27 cellular contexts compared by ENCODE assay signal in genomic region chr17:78236362-78237127, GRCh38. TPM values are rescaled to one million over a fixed set of nuclear protein-coding genes. Genes with fewer than 3 reads are reported as not detected.
"Had no signal": no experiment of that assay in that cellular context is flagged by ENCODE, and none has a peak within 500 bp of the region (broad histone marks: within the 10 kb centered on the region; RNA-seq: fewer than 3 reads in every experiment).

No MANE protein-coding gene starts in this region.

- H3K9me3 ChIP-seq: body of pancreas, heart left ventricle, neutrophil had no signal

- H3K27ac ChIP-seq: body of pancreas, epithelial cell of prostate, heart left ventricle, neutrophil had no signal

- FAIRE-seq: TTC549 had no signal

- H3K4me1 ChIP-seq: body of pancreas had no signal

- H3K36me3 Mint-ChIP-seq: activated naive CD8-positive, alpha-beta T cell; mesothelial cell of epicardium; naive B cell had no signal

- H3K27ac Mint-ChIP-seq: activated B cell treated with CpG ODN at 0.5 μM for 24 hours; activated naive CD8-positive, alpha-beta T cell; activated T-cell treated with anti-CD3 and anti-CD28 coated beads, Interleukin-2, amount 50 U/mL, for 72 hours; naive B cell had no signal

- H3K4me3 Mint-ChIP-seq: activated B cell treated with CpG ODN at 0.5 μM for 24 hours; activated naive CD8-positive, alpha-beta T cell; activated T-cell treated with anti-CD3 and anti-CD28 coated beads, Interleukin-2, amount 50 U/mL, for 72 hours; effector memory CD8-positive, alpha-beta T cell; mesothelial cell of epicardium; naive B cell had no signal

- H3K9me3 Mint-ChIP-seq: activated B cell treated with CpG ODN at 0.5 μM for 24 hours; activated T-cell treated with anti-CD3 and anti-CD28 coated beads, Interleukin-2, amount 50 U/mL, for 72 hours; effector memory CD8-positive, alpha-beta T cell; mesothelial cell of epicardium had no signal

- H3K36me3 ChIP-seq: heart left ventricle, neutrophil had no signal

- ATAC-seq: activated T-cell treated with anti-CD3 and anti-CD28 coated beads, Interleukin-2, amount 50 U/mL, for 72 hours; body of pancreas; effector memory CD8-positive, alpha-beta T cell had no signal

- DNase-seq: activated B cell treated with CpG ODN at 0.5 μM for 24 hours; activated CD4-positive, alpha-beta T cell treated with anti-CD3 and anti-CD28 coated beads for 48 hours; activated CD8-positive, alpha-beta memory T cell treated with anti-CD3 and anti-CD28 coated beads, Interleukin-2, amount 50 U/mL, for 48 hours; activated gamma-delta T cell treated with Interleukin-2 at 50 U/mL for 16 hours; activated T-cell treated with anti-CD3 and anti-CD28 coated beads, Interleukin-2, amount 50 U/mL, for 72 hours; amniotic stem cell; body of pancreas; central memory CD4-positive, alpha-beta T cell; cortex of kidney; effector memory CD8-positive, alpha-beta T cell; foreskin melanocyte; naive B cell; retina; stimulated activated CD4-positive, alpha-beta T cell treated with anti-CD3 and anti-CD28 coated beads, Interleukin-2, amount 100 ng/mL, for 48 hours; stimulated activated naive CD4-positive, alpha-beta T cell treated with Interleukin-2 at 50 U/mL for 16 hours; SW 1271 had no signal

- H3K4me3 ChIP-seq: body of pancreas, heart left ventricle, lung had no signal

RNA-seq across cellular contexts. Expression of gene TMEM235, which starts 5.1 kb away (rescaled TPM):
- total RNA-seq: activated B cell treated with CpG ODN at 0.5 μM for 24 hours; activated T-cell treated with anti-CD3 and anti-CD28 coated beads, Interleukin-2, amount 50 U/mL, for 72 hours; body of pancreas; fibroblast of lung; heart left ventricle; skeletal muscle tissue; T-helper 2 cell treated with Interferon-gamma antibody and Interleukin-4, amounts not matched to agents 100 ng/mL and 5 ng/mL, for 36 hours; ureter had no signal
- polyA plus RNA-seq: fibroblast of lung, heart left ventricle had no signal

RNA-seq across cellular contexts. Expression of gene BIRC5, which starts 22.5 kb away (rescaled TPM):
- total RNA-seq: body of pancreas had no signal
